Comparison of ENCODE assay signal across 8 cellular contexts in the genomic region with DNA sequence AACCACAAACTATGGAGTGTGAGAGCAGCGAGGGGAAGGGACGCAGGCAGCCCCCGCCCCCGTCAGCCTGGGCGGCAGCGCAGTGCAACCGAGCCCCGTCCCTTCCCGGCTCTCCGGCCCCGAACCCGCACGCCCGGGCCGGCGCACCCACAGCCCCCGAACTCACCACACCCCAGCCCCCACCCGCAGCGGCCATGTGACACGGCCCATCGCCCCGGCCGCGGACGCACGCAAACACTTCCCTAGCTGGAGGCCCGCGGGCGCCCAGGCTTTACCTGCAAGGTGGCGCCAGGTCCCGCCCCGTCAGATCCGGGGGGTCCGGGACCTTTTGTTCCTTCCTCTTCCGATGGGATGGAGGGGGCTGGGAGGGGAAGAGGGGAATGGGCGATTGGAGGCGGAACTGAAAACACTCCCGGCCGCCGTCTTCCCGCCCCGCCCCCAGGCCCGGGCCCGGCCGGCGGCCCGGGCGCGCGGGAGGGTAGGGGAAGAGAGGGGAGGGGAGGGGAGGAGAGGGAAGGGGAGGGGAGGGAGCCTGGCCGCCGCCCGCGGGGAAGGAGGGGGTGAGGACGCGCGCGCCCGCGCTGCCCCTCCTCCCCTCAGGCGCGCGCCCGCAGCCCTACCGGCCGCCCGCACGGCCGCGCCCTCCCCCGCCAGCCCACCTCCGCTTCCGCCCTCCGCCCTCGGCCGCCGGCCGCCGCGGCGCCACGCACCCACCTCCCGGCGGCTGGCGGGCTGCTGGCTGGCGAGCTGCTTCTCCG. TPM values are rescaled to one million over a fixed set of nuclear protein-coding genes. Genes with fewer than 3 reads are reported as not detected.
DNase-seq lines count a peak whose midpoint lies in the region; ATAC-seq and TF ChIP-seq lines count a peak whose summit lies in the region.

TSS of gene SMAD2 (minus strand) at position 574 of the 758 bp plus-strand sequence. CDS start 33,903 bp downstream, outside the sequence.

- POLR2A ChIA-PET in RWPE1 (lab: Yijun Ruan, JAX; ENCODE audit: low non-redundant PET): interaction anchor here (0.6 kb wide), 1 partner anchor 85 kb away, joined by 3 read pairs; no protein-coding TSS in a partner anchor

- H3K27me3 Mint-ChIP-seq in neural crest cell (ENCODE audit: low read depth): peaks cover 6% of the 10 kb centered on the region

- H3K4me1 ChIP-seq in stomach: peaks cover 32 to 64% (median 54%) of the 10 kb centered on the region in 4 donors

- H3K27ac ChIP-seq in RWPE1 (peak within 1 kb of the TSS; percentile 98), stomach (peak within 1 kb of the TSS; percentile 89 to 98 (median 96))

- peak; percentile 36 for DNase-seq in DMS114 treated with DMSO at 0.1 percent for 48 hours (lab: John Stamatoyannopoulos, UW; ENCODE audit: unreplicated experiment)
- DNase-seq in HuH-7.5 (ENCODE audit: low spot score): peak; percentile 19
- peak; percentile 37 for DNase-seq in RWPE1 (ENCODE audit: low spot score)
- DNase-seq in activated effector memory CD4-positive, alpha-beta T cell treated with Interleukin-2 at 50 U/mL for 16 hours: peak; percentile 71
- peak; percentile 74 for DNase-seq in fibroblast of villous mesenchyme (ENCODE audit: low read depth)
- peak; percentile 61 for DNase-seq in neural crest cell (ENCODE audit: low read depth, low spot score)
- DNase-seq in stomach: peak; percentile 85

- no peaks in the 10 kb centered on the region for H3K9me3 ChIP-seq in stomach

- H3K36me3 Mint-ChIP-seq in neural crest cell (ENCODE audit: low read depth): no peaks in the 10 kb centered on the region

- peak within 1 kb of the TSS; percentile 95 for H3K4me3 Mint-ChIP-seq in neural crest cell

- no peak for TF ChIP-seq EP300 in stomach (IDR thresholded peaks at IDR 0.05)

- peak within 1 kb of the TSS; percentile 68 for H3K27ac Mint-ChIP-seq in neural crest cell (ENCODE audit: unreplicated experiment)

- CTCF ChIA-PET in RWPE1 (lab: Yijun Ruan, JAX): interaction anchor here (0.6 kb wide), 1 partner anchor 65 kb away, joined by 7 read pairs; no protein-coding TSS in a partner anchor

- H3K4me1 Mint-ChIP-seq in neural crest cell: peaks cover 55% of the 10 kb centered on the region

- intact Hi-C loops in stomach (cut with DNase I; ENCODE audit: low total_unique reads): no loop called here

- H3K27me3 ChIP-seq in stomach: no peaks in the 10 kb centered on the region

- peak; percentile 36 for ATAC-seq in GM21515 (IDR thresholded peaks at IDR 0.05; ENCODE audit: unreplicated experiment)

- 1 to 2% (median 1%) methylated on average over 22 to 75 of the region's 87 CpGs for WGBS in stomach, 5 donors

- H3K36me3 ChIP-seq in stomach: no peaks in the 10 kb centered on the region

- no peak for TF ChIP-seq POLR2A in stomach (IDR thresholded peaks at IDR 0.05)

- H3K4me3 ChIP-seq in fibroblast of villous mesenchyme (ENCODE audit: low read depth, low read length) (peak within 1 kb of the TSS; percentile 85), stomach (peak within 1 kb of the TSS; percentile 79 to 93 (median 83))

- no peak for TF ChIP-seq CTCF in RWPE1 (conservative IDR thresholded peaks at IDR 0.05; ENCODE audit: low read depth)
- TF ChIP-seq CTCF in fibroblast of villous mesenchyme (IDR thresholded peaks at IDR 0.05; ENCODE audit: insufficient read depth, low read depth, low read length): no peak
- no peak for TF ChIP-seq CTCF in neural crest cell (conservative IDR thresholded peaks at IDR 0.05)
- no peak for TF ChIP-seq CTCF in stomach (IDR thresholded peaks at IDR 0.05)

- no peaks in the 10 kb centered on the region for H3K9me3 Mint-ChIP-seq in neural crest cell

RNA-seq across cellular contexts. Expression of gene SMAD2, which starts in this region (rescaled TPM):
- total RNA-seq in fibroblast of villous mesenchyme (33.2 and 36.3 TPM in 2 replicates), neural crest cell (116 and 117 TPM in 2 replicates), stomach (100 to 1,000 TPM in 1 of 5 donors, 10 to 100 TPM in 4; 26.2 to 233 (median 85.9) TPM)
- 10 to 100 TPM; 18.9 to 54.7 (median 37.9) TPM for polyA plus RNA-seq in stomach

Comparison
In these comparisons a context has a peak if more than half of its experiments do, and no peak if none do; other contexts are left out.
1. Peak in every context shown above with its lines: DNase-seq, ATAC-seq, H3K4me3 ChIP-seq and H3K27ac ChIP-seq.
2. DNase-seq: peak in every context shown above with its lines; median percentile 85 in stomach; 74 in fibroblast of villous mesenchyme; 71 in activated effector memory CD4-positive, alpha-beta T cell treated with Interleukin-2 at 50 U/mL for 16 hours; 61 in neural crest cell; 37 in RWPE1; 36 in DMS114 treated with DMSO at 0.1 percent for 48 hours; 19 in HuH-7.5.